23 cellular contexts compared by ENCODE assay signal in the genomic region with DNA sequence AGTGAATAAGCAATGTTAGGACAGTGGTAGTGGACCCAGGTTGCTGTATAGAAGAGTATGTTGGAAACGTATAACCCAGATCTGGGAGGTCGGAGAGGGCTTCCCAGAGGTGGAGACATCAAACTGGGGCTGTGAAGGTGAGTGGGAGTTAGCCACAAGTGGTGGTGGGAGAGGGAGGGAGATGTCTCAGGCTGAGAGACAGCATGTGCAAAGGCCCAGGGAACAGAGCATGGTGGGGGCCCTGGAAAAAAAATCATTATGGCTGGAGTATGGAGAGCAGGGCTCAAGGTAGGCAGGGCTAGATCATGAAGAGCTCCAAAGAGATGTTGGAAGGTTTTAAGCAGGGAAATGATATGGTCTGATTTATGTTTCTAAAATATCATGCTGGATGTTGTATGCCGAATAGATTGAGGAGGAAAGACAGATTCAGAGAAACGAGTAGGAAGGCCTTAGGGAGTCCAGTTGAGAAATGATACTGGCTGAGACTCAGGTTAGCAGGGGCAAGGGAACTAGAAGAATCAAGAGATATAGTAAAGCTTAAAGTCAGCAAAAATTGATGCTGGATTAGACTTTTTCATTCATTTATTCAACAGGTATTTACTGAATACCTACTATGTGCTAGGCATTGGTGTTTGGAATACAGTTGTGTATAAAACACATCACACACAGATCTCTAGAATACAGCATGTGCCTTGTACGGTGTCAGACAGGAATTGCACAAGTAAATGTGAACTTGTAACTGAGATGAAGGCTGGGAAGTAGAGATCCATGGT. TPM values are rescaled to one million over a fixed set of nuclear protein-coding genes. Genes with fewer than 3 reads are reported as not detected.
A peak's percentile ranks its signal among the peaks of the same experiment; 100 is the strongest.
DNase-seq lines count a peak whose midpoint lies in the region; ATAC-seq and TF ChIP-seq lines count a peak whose summit lies in the region.
"Had no signal": no experiment of that assay in that cellular context is flagged by ENCODE, and none has a peak within 500 bp of the region (broad histone marks: within the 10 kb centered on the region; RNA-seq: fewer than 3 reads in every experiment).

No MANE protein-coding gene starts in this region.

- peaks cover 98% of the 10 kb centered on the region for H3K4me1 Mint-ChIP-seq in activated B cell treated with CpG ODN at 0.5 μM for 24 hours
- H3K4me1 Mint-ChIP-seq in naive thymus-derived CD4-positive, alpha-beta T cell, result peaks cover 30 to 77% (median 58%) of the 10 kb centered on the region in 7 donors

- H3K4me1 ChIP-seq in heart left ventricle (peaks cover 0 to 62% (median 26%) of the 10 kb centered on the region in 12 donors), subcutaneous abdominal adipose tissue (ENCODE audit: control insufficient read depth in 5 of 5, insufficient read depth in 5 of 5, low read length in 5 of 5) (peaks cover 0 to 30% (median 19%) of the 10 kb centered on the region in 5 donors)
- H3K4me1 ChIP-seq in naive thymus-derived CD4-positive, alpha-beta T cell (ENCODE audit: control insufficient read depth in 2 of 2, insufficient read depth in 2 of 2, low read length in 2 of 2), result peaks cover 5 to 9% of the 10 kb centered on the region in 2 donors

- ATAC-seq in Right ventricle myocardium superior (ENCODE audit: poor library complexity) (peak; percentile 40), heart left ventricle (no peak), activated B cell treated with CpG ODN at 0.5 μM for 24 hours (ENCODE audit: low read depth) (no peak), HG02852 (IDR thresholded peaks at IDR 0.05; ENCODE audit: unreplicated experiment) (no peak)
- ATAC-seq in naive thymus-derived CD4-positive, alpha-beta T cell, result no peak

- no peak overlapping the region for H3K9ac ChIP-seq in subcutaneous abdominal adipose tissue (ENCODE audit: low read length in 5 of 5)

- CTCF ChIA-PET in activated B cell treated with CpG ODN at 0.5 μM for 24 hours (lab: Charles Lee) (interaction anchor here (1.0 to 1.4 kb wide), 2 partner anchors 8 to 159 kb away, joined by 3 to 4 read pairs; no protein-coding TSS in a partner anchor), HEK293T (lab: Yijun Ruan, JAX) (no interaction called here)
- CTCF ChIA-PET in naive thymus-derived CD4-positive, alpha-beta T cell (lab: Charles Lee), result interaction anchor here (1.7 to 2.0 kb wide), 2 partner anchors 9 to 17 kb away, joined by 6 to 8 read pairs; a partner anchor contains a TSS

- H3K36me3 ChIP-seq in heart left ventricle, result peaks cover 0 to 4% (median 0%) of the 10 kb centered on the region in 9 donors
- no peaks in the 10 kb centered on the region for H3K36me3 ChIP-seq in naive thymus-derived CD4-positive, alpha-beta T cell (ENCODE audit: control insufficient read depth in 2 of 3, insufficient read depth in 3 of 3, low read length in 3 of 3)
- no peaks in the 10 kb centered on the region for H3K36me3 ChIP-seq in subcutaneous abdominal adipose tissue (ENCODE audit: control insufficient read depth in 5 of 5, insufficient read depth in 5 of 5, low read length in 5 of 5)

- POLR2A ChIA-PET in activated B cell treated with CpG ODN at 0.5 μM for 24 hours (lab: Charles Lee) (interaction anchor here (0.6 to 12.0 kb wide), 2 partner anchors 15 to 36 kb away, joined by 3 to 155 read pairs; a partner anchor contains a TSS), HEK293T (lab: Yijun Ruan, JAX) (no interaction called here)
- POLR2A ChIA-PET in naive thymus-derived CD4-positive, alpha-beta T cell (lab: Charles Lee), result interaction anchor here (0.9 to 1.9 kb wide), 5 partner anchors 8 to 43 kb away, joined by 3 to 6 read pairs (median 3); a partner anchor contains a TSS

- H3K9me3 Mint-ChIP-seq in activated B cell treated with CpG ODN at 0.5 μM for 24 hours, result no peaks in the 10 kb centered on the region
- H3K9me3 Mint-ChIP-seq in naive thymus-derived CD4-positive, alpha-beta T cell, result no peaks in the 10 kb centered on the region
- H3K9me3 Mint-ChIP-seq: CD14-positive monocyte had no signal

- H3K27ac ChIP-seq in heart left ventricle (no peak overlapping the region), subcutaneous abdominal adipose tissue (ENCODE audit: low read depth, low read length) (peak overlapping the region; percentile 7)
- H3K27ac ChIP-seq in naive thymus-derived CD4-positive, alpha-beta T cell (ENCODE audit: low read depth, low read length), result no peak overlapping the region
- H3K27ac ChIP-seq: RWPE1 had no signal

- intact Hi-C loops in Right ventricle myocardium superior (cut with DNase I) (no loop called here), heart left ventricle (cut with DNase I) (loop anchor here in 1 of 10 donors (10.0 kb wide), 1 partner anchor 155 kb away; no protein-coding TSS in a partner anchor), activated B cell treated with CpG ODN at 0.5 μM for 24 hours (cut with micrococcal nuclease) (loop anchor here (5.0 kb wide), 1 partner anchor 72 kb away; no protein-coding TSS in a partner anchor)
- intact Hi-C loops in naive thymus-derived CD4-positive, alpha-beta T cell (cut with micrococcal nuclease), result no loop called here

- H3K36me3 Mint-ChIP-seq in activated B cell treated with CpG ODN at 0.5 μM for 24 hours (ENCODE audit: low read depth), result peaks cover 42% of the 10 kb centered on the region
- peaks cover 0 to 20% (median 9%) of the 10 kb centered on the region in 5 donors for H3K36me3 Mint-ChIP-seq in naive thymus-derived CD4-positive, alpha-beta T cell

- H3K4me3 ChIP-seq in heart left ventricle, result no peak overlapping the region
- H3K4me3 ChIP-seq in naive thymus-derived CD4-positive, alpha-beta T cell (ENCODE audit: low read length), result no peak overlapping the region
- no peak overlapping the region for H3K4me3 ChIP-seq in subcutaneous abdominal adipose tissue (ENCODE audit: low read depth in 1 of 5, low read length in 5 of 5)

- H3K9me3 ChIP-seq in heart left ventricle, result no peaks in the 10 kb centered on the region
- H3K9me3 ChIP-seq in naive thymus-derived CD4-positive, alpha-beta T cell (ENCODE audit: control insufficient read depth in 2 of 3, low read length in 3 of 3), result no peaks in the 10 kb centered on the region
- H3K9me3 ChIP-seq in subcutaneous abdominal adipose tissue (ENCODE audit: control insufficient read depth in 5 of 5, low read length in 5 of 5), result no peaks in the 10 kb centered on the region

- WGBS in heart left ventricle, 4 donors, result 83 to 86% (median 85%) methylated on average over 5 of the region's 5 CpGs

- peak overlapping the region; percentile 87 for H3K27ac Mint-ChIP-seq in activated B cell treated with CpG ODN at 0.5 μM for 24 hours
- H3K27ac Mint-ChIP-seq in naive thymus-derived CD4-positive, alpha-beta T cell, result peak overlapping the region in 5 of 9 donors; percentile 2 to 51 (median 23)

- H3K4me3 Mint-ChIP-seq in activated B cell treated with CpG ODN at 0.5 μM for 24 hours, result no peak overlapping the region
- no peak overlapping the region for H3K4me3 Mint-ChIP-seq in naive thymus-derived CD4-positive, alpha-beta T cell
- H3K4me3 Mint-ChIP-seq: CD14-positive monocyte had no signal

- DNase-seq in Right ventricle myocardium superior (no peak), heart left ventricle (no peak), activated B cell treated with CpG ODN at 0.5 μM for 24 hours (no peak), germinal center (ENCODE audit: low spot score) (no peak), HEK293T (ENCODE audit: extremely low spot score) (no peak)
- no peak for DNase-seq in naive thymus-derived CD4-positive, alpha-beta T cell
- DNase-seq: COR-L47; DMS79; H7; IMR-90; Karpas-422; NCI-H1694; NCI-H2081; NCI-H2171; NCI-H345; NCI-H524; NCI-H774; NK-92 treated with Interleukin-12 subunit alpha and Interleukin-12 subunit beta, amount 100 ng/mL, for 24 hours; SIG-M5 had no signal

- H3K27me3 ChIP-seq in heart left ventricle, result no peaks in the 10 kb centered on the region
- no peaks in the 10 kb centered on the region for H3K27me3 ChIP-seq in naive thymus-derived CD4-positive, alpha-beta T cell (ENCODE audit: control insufficient read depth in 2 of 2, insufficient read depth in 2 of 2, low read length in 2 of 2)
- no peaks in the 10 kb centered on the region for H3K27me3 ChIP-seq in subcutaneous abdominal adipose tissue (ENCODE audit: control insufficient read depth in 5 of 5, insufficient read depth in 4 of 5, low read length in 5 of 5)

- no peaks in the 10 kb centered on the region for H3K27me3 Mint-ChIP-seq in activated B cell treated with CpG ODN at 0.5 μM for 24 hours
- no peaks in the 10 kb centered on the region for H3K27me3 Mint-ChIP-seq in naive thymus-derived CD4-positive, alpha-beta T cell

- no peak for TF ChIP-seq POLR2A in heart left ventricle (IDR thresholded peaks at IDR 0.05)

- TF ChIP-seq CTCF in heart left ventricle (IDR thresholded peaks at IDR 0.05) (no peak), activated B cell treated with CpG ODN at 0.5 μM for 24 hours (IDR thresholded peaks at IDR 0.05) (no peak)

TF ChIP-seq in HEK293T, 16 proteins besides CTCF, POLR2A, EP300 and RAD21:
- no peak for TF ChIP-seq LEF1 (IDR thresholded peaks at IDR 0.05; ENCODE audit: borderline replicate concordance)
- TF ChIP-seq, protein P1, sequence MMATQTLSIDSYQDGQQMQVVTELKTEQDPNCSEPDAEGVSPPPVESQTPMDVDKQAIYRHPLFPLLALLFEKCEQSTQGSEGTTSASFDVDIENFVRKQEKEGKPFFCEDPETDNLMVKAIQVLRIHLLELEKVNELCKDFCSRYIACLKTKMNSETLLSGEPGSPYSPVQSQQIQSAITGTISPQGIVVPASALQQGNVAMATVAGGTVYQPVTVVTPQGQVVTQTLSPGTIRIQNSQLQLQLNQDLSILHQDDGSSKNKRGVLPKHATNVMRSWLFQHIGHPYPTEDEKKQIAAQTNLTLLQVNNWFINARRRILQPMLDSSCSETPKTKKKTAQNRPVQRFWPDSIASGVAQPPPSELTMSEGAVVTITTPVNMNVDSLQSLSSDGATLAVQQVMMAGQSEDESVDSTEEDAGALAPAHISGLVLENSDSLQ (IDR thresholded peaks at IDR 0.05), result no peak

RNA-seq across cellular contexts. Expression of a gene that starts 17.0 kb away (rescaled TPM):
- total RNA-seq in Right ventricle myocardium superior, result 17.1 TPM
- 10 to 100 TPM; 16.5 to 55.8 (median 20.1) TPM for total RNA-seq in heart left ventricle
- polyA plus RNA-seq in heart left ventricle, result 10 to 100 TPM in 1 of 2 donors, 1 to 10 TPM in 1; 8.9 to 10.0 TPM
- total RNA-seq in activated B cell treated with CpG ODN at 0.5 μM for 24 hours, result 116 and 143 TPM in 2 replicates
- total RNA-seq in naive thymus-derived CD4-positive, alpha-beta T cell, result 100 to 1,000 TPM in 1 of 5 experiments, 10 to 100 TPM in 4; 66.7 to 118 (median 90.7) TPM
- polyA plus RNA-seq in naive thymus-derived CD4-positive, alpha-beta T cell, result 10 to 100 TPM; 15.1 to 15.3 TPM

RNA-seq across cellular contexts. Expression of a gene that starts 43.1 kb away (rescaled TPM):
- total RNA-seq in Right ventricle myocardium superior (7.6 TPM), heart left ventricle (10 to 100 TPM in 5 of 9 donors, 1 to 10 TPM in 4; 5.8 to 21.1 (median 11.2) TPM), activated B cell treated with CpG ODN at 0.5 μM for 24 hours (18.4 and 20.7 TPM in 2 replicates)
- polyA plus RNA-seq in heart left ventricle, result 10 to 100 TPM in 1 of 2 donors, 1 to 10 TPM in 1; 3.9 to 14.0 TPM
- 10 to 100 TPM in 4 of 5 experiments, 1 to 10 TPM in 1; 9.2 to 20.0 (median 16.0) TPM for total RNA-seq in naive thymus-derived CD4-positive, alpha-beta T cell
- 10 to 100 TPM; 28.6 to 31.0 TPM for polyA plus RNA-seq in naive thymus-derived CD4-positive, alpha-beta T cell
